Comparison of ENCODE assay signal across 1 cellular context in the genomic region with DNA sequence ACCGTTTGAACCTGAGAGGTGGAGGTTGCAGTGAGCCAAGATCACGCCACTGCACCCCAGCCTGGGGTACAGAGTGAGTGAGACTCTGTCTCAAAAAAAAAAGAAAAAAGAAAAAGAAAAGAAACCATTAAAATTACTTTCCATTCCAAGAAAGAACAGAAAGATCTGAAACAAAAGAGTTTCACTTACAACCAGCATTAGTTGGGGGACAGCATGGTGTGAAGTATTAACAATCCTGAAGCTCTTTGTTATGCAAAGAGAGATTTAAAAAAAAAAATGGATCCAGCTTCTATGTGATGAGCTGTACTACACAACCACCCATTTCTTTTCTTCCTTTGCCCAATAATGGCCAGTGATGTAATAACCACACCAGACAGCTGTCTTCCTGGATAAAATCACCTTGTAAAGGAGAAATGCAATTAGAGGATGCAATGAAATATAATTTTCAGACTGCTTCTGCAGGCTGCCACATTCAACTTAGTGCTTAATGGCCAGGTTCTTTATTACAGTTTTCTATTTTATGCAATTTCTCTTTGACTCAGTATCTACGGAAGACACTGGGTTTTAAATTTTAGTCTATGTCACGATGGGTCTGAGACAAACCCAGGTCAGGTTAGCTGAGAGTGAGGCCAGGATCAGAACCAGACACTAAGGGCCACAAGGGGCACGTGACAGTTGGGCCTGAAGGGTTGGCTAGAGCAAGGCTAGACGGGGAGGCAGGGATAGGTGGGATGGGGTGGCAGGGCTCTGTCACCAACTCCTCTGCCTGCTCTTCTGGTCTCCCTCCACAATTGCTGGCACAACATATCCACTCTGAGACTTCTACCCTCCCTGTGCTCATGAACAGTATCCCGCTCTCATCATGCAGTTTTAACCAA.
TF ChIP-seq lines count a peak whose summit lies in the region.

No MANE protein-coding gene starts in this region.

TF ChIP-seq in GM12878, 131 proteins besides CTCF, POLR2A, EP300 and RAD21 (continued from another document):
- 0 out of 4 replicates have a peak, but pooled peaks of 1 of the 2 experiments have one; percentile 24 for TF ChIP-seq SRF (IDR thresholded peaks at IDR 0.05; ENCODE audit: low read depth in 2 of 2, low read length in 2 of 2)
- TF ChIP-seq USF1 (IDR thresholded peaks at IDR 0.05; ENCODE audit: borderline replicate concordance, extremely low read length, insufficient read depth, low read depth, low read length): peak; percentile 12
- TF ChIP-seq, protein P1, sequence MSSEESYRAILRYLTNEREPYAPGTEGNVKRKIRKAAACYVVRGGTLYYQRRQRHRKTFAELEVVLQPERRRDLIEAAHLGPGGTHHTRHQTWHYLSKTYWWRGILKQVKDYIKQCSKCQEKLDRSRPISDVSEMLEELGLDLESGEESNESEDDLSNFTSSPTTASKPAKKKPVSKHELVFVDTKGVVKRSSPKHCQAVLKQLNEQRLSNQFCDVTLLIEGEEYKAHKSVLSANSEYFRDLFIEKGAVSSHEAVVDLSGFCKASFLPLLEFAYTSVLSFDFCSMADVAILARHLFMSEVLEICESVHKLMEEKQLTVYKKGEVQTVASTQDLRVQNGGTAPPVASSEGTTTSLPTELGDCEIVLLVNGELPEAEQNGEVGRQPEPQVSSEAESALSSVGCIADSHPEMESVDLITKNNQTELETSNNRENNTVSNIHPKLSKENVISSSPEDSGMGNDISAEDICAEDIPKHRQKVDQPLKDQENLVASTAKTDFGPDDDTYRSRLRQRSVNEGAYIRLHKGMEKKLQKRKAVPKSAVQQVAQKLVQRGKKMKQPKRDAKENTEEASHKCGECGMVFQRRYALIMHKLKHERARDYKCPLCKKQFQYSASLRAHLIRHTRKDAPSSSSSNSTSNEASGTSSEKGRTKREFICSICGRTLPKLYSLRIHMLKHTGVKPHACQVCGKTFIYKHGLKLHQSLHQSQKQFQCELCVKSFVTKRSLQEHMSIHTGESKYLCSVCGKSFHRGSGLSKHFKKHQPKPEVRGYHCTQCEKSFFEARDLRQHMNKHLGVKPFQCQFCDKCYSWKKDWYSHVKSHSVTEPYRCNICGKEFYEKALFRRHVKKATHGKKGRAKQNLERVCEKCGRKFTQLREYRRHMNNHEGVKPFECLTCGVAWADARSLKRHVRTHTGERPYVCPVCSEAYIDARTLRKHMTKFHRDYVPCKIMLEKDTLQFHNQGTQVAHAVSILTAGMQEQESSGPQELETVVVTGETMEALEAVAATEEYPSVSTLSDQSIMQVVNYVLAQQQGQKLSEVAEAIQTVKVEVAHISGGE (CRISPR knock-in tag; IDR thresholded peaks at IDR 0.05): no peak
- no peak for TF ChIP-seq ETV6 (conservative IDR thresholded peaks at IDR 0.05 in 1 of 2, IDR thresholded peaks at IDR 0.05 in 1 of 2; ENCODE audit: borderline replicate concordance in 1 of 2, low read depth in 1 of 2)
- no peak for TF ChIP-seq MYC (IDR thresholded peaks at IDR 0.05; ENCODE audit: insufficient read depth, insufficient read length, insufficient replicate concordance, low read length, severe bottlenecking)
